Comparison of ENCODE assay signal across 23 cellular contexts in the genomic region with DNA sequence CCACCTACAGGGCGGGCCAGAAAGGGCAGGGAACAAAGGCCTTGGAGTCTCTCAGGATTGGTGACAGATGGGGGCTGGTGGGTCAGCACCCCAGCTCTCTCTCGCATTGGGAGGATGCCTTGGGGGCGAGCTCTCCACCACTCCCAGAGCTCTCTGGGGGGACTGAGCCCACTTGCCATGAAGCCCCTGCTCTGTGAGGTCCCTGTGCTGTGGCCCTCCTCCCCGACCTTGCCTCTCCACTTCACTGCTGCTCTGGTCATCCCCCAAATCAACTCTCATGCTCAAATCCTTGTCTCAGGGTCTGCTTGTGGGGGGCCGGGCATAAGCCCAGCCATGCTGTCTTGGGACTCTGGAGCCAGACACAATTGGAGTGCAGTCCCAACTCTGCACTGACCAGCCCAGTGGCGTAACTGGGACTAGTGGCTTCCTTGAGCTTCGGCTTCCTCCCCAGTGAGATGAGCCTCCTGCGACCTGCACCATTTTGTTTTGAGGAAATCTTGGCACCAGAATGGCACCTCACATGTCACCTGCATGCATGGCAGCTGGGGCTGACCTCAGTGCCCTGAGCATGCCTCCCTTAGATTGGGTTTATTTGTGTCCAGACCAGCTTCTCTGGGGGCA.
DNase-seq lines count a peak whose midpoint lies in the region; ATAC-seq, FAIRE-seq and TF ChIP-seq lines count a peak whose summit lies in the region.
"Had no signal": no experiment of that assay in that cellular context is flagged by ENCODE, and none has a peak within 500 bp of the region (broad histone marks: within the 10 kb centered on the region; RNA-seq: fewer than 3 reads in every experiment).

No MANE protein-coding gene starts in this region.

- TF ChIP-seq POLR2A in Peyer's patch (IDR thresholded peaks at IDR 0.05) (no peak), K562 (conservative IDR thresholded peaks at IDR 0.05) (no peak), spleen (IDR thresholded peaks at IDR 0.05) (no peak)

- no peaks in the 10 kb centered on the region; the same call in 1 of the 2 replicates for H4K20me1 ChIP-seq in K562 (replicated peaks; ENCODE audit: control insufficient read depth, insufficient read depth, low read length)

- peak; percentile 50; the same call in 1 of the 3 replicates for ATAC-seq in K562
- no peak for ATAC-seq in GM21423 (IDR thresholded peaks at IDR 0.05; ENCODE audit: unreplicated experiment)
- ATAC-seq: Panc1 had no signal

- H2AFZ ChIP-seq in K562 (ENCODE audit: low read depth, low read length), result no peak overlapping the region

- H3K36me3 ChIP-seq in Peyer's patch (no peaks in the 10 kb centered on the region), K562 (ENCODE audit: control insufficient read depth, insufficient read depth, low read length) (no peaks in the 10 kb centered on the region), spleen (no peaks in the 10 kb centered on the region)
- H3K36me3 ChIP-seq: MG63 had no signal

- POLR2A ChIA-PET in K562 (lab: Yijun Ruan, JAX), result no interaction called here

- intact Hi-C loops in K562 (cut with micrococcal nuclease), result no loop called here
- intact Hi-C loops in spleen (cut with DNase I; ENCODE audit: low total_unique reads), result no loop called here

- no peaks in the 10 kb centered on the region for H3K4me1 ChIP-seq in Peyer's patch
- no peaks in the 10 kb centered on the region for H3K4me1 ChIP-seq in K562 (replicated peaks in 1 of 2; ENCODE audit: control insufficient read depth in 2 of 2, insufficient read depth in 2 of 2, low read length in 2 of 2)
- no peaks in the 10 kb centered on the region for H3K4me1 ChIP-seq in spleen

- no TSS peak for BruUV-seq in K562 (replicated peaks; lab: Mats Ljungman, UMichigan)

- CTCF ChIA-PET in K562 (lab: Yijun Ruan, JAX; ENCODE audit: low intra/inter-chr PET ratio), result no interaction called here

- H3K9me1 ChIP-seq in K562 (ENCODE audit: control insufficient read depth, insufficient read depth, low read length), result no peaks in the 10 kb centered on the region

- TF ChIP-seq CTCF in Peyer's patch (IDR thresholded peaks at IDR 0.05) (no peak), K562 (IDR thresholded peaks at IDR 0.05 in 2 of 3, conservative IDR thresholded peaks at IDR 0.05 in 1 of 3; ENCODE audit: insufficient read depth in 2 of 3, low read depth in 1 of 3, low read length in 3 of 3) (no peak), spleen (IDR thresholded peaks at IDR 0.05 in 8 of 11, conservative IDR thresholded peaks at IDR 0.05 in 3 of 11) (no peak)

- H3K27ac ChIP-seq in Peyer's patch (no peak overlapping the region), K562 (ENCODE audit: extremely low read depth, low read depth, low read length) (no peak overlapping the region), spleen (no peak overlapping the region)
- H3K27ac ChIP-seq: C4-2B had no signal

- no peaks in the 10 kb centered on the region for H3K27me3 ChIP-seq in Peyer's patch
- H3K27me3 ChIP-seq in K562 (ENCODE audit: control insufficient read depth in 2 of 2, insufficient read depth in 2 of 2, low read length in 2 of 2), result peaks cover 24 to 65% of the 10 kb centered on the region in 2 experiments; a peak in 4 of 5 replicates
- peaks cover 0 to 47% (median 0%) of the 10 kb centered on the region in 7 donors for H3K27me3 ChIP-seq in spleen (replicated peaks in 1 of 7)
- H3K27me3 ChIP-seq: MG63 had no signal

- H3K79me2 ChIP-seq in K562 (ENCODE audit: control insufficient read depth, insufficient read depth, low read length), result no peaks in the 10 kb centered on the region

- FAIRE-seq in K562 (lab: Jason Lieb, UNC), result no peak
- FAIRE-seq: GM18507 had no signal

- in situ Hi-C loops in K562 (cut with MboI), result no loop called here

- TF ChIP-seq RAD21 in K562 (CRISPR knock-in tag; conservative IDR thresholded peaks at IDR 0.05 in 1 of 2, IDR thresholded peaks at IDR 0.05 in 1 of 2), result no peak

- H3K9me3 ChIP-seq in Peyer's patch, result no peaks in the 10 kb centered on the region
- H3K9me3 ChIP-seq in K562 (replicated peaks; ENCODE audit: control insufficient read depth, insufficient read depth, low read depth, low read length), result no peaks in the 10 kb centered on the region
- H3K9me3 ChIP-seq in spleen, result no peaks in the 10 kb centered on the region
- H3K9me3 ChIP-seq: MG63, SK-N-SH had no signal

- H3K4me3 ChIP-seq in Peyer's patch (no peak overlapping the region), K562 (no peak overlapping the region), spleen (no peak overlapping the region)
- H3K4me3 ChIP-seq: MG63 had no signal

- no peak for TF ChIP-seq EP300 in K562 (IDR thresholded peaks at IDR 0.05; ENCODE audit: low read length)

- peak in 2 of 3 donors; percentile 15 to 25 for DNase-seq in Peyer's patch
- DNase-seq in K562 (ENCODE audit: extremely low read depth in 1 of 4, low spot score in 3 of 4), result no peak
- DNase-seq in mesenteric fat pad (ENCODE audit: low spot score), result peak; percentile 87
- DNase-seq in spleen, result peak; percentile 35
- no peak for DNase-seq in NCI-H128 (lab: John Stamatoyannopoulos, UW; ENCODE audit: unreplicated experiment)
- no peak for DNase-seq in SIG-M5 treated with dmso at 0.1 percent for 504 hours (lab: John Stamatoyannopoulos, UW; ENCODE audit: unreplicated experiment)
- DNase-seq: CD8-positive, alpha-beta memory T cell; DMS 273 treated with DMSO at 0.1 percent for 48 hours; DMS79 treated with DMSO at 0.1 percent for 48 hours; H7; KG1; MG63; NCI-H1105 treated with DMSO at 0.1 percent for 48 hours; NCI-H1694; NCI-H2029 treated with DMSO at 0.1 percent for 48 hours; NCI-H446 treated with DMSO at 0.1 percent for 48 hours; NCI-H526 treated with DMSO at 0.1 percent for 48 hours; SIG-M5; SK-N-SH had no signal

- no peak overlapping the region for H3K9ac ChIP-seq in K562 (ENCODE audit: insufficient read depth in 1 of 2, low read depth in 2 of 2, low read length in 2 of 2)
- H3K9ac ChIP-seq: SK-N-SH had no signal

- WGBS in K562 (ENCODE audit: insufficient coverage, low coverage, missing lambda C conversion rate), result 1% methylated on average over 8 of the region's 8 CpGs
- WGBS in spleen, 5 donors, result 74 to 87% (median 81%) methylated on average over 8 of the region's 8 CpGs

- H3K4me2 ChIP-seq in K562 (ENCODE audit: insufficient read depth, low read length), result no peak overlapping the region
- H3K4me2 ChIP-seq: SK-N-SH had no signal

TF ChIP-seq in K562, 482 proteins besides CTCF, POLR2A, EP300 and RAD21:
- TF ChIP-seq CEBPG (CRISPR knock-in tag; IDR thresholded peaks at IDR 0.05), result no peak
- TF ChIP-seq CEBPG (tag; conservative IDR thresholded peaks at IDR 0.05 in 1 of 2, IDR thresholded peaks at IDR 0.05 in 1 of 2), result no peak
- no peak for TF ChIP-seq ZNF436 (CRISPR knock-in tag; IDR thresholded peaks at IDR 0.05)
- no peak for TF ChIP-seq LEF1 (IDR thresholded peaks at IDR 0.05)
- TF ChIP-seq SMARCE1 (IDR thresholded peaks at IDR 0.05), result no peak
- TF ChIP-seq CBFA2T2 (conservative IDR thresholded peaks at IDR 0.05), result no peak
- TF ChIP-seq TEAD2 (tag; IDR thresholded peaks at IDR 0.05), result no peak
- TF ChIP-seq RCOR1 (IDR thresholded peaks at IDR 0.05; ENCODE audit: borderline replicate concordance in 1 of 2, low read depth in 2 of 2, low read length in 2 of 2), result no peak
- TF ChIP-seq NFXL1 (CRISPR knock-in tag; IDR thresholded peaks at IDR 0.05), result no peak
- TF ChIP-seq IRF2 (CRISPR knock-in tag; IDR thresholded peaks at IDR 0.05), result no peak
- TF ChIP-seq HDAC2 (IDR thresholded peaks at IDR 0.05), result no peak
- no peak for TF ChIP-seq FOS (IDR thresholded peaks at IDR 0.05; ENCODE audit: extremely low read depth, insufficient read length)
- TF ChIP-seq, protein P1, sequence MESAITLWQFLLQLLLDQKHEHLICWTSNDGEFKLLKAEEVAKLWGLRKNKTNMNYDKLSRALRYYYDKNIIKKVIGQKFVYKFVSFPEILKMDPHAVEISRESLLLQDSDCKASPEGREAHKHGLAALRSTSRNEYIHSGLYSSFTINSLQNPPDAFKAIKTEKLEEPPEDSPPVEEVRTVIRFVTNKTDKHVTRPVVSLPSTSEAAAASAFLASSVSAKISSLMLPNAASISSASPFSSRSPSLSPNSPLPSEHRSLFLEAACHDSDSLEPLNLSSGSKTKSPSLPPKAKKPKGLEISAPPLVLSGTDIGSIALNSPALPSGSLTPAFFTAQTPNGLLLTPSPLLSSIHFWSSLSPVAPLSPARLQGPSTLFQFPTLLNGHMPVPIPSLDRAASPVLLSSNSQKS (CRISPR knock-in tag; IDR thresholded peaks at IDR 0.05), result no peak

Comparison
In these comparisons a context has a peak if more than half of its experiments do, and no peak if none do; other contexts are left out.
1. DNase-seq: peak in Peyer's patch (2 of 3), mesenteric fat pad (single experiment) and spleen (single experiment); none in K562 (0 of 4), NCI-H128 (single experiment) and SIG-M5 treated with dmso at 0.1 percent for 504 hours (single experiment).